In the genomic region with DNA sequence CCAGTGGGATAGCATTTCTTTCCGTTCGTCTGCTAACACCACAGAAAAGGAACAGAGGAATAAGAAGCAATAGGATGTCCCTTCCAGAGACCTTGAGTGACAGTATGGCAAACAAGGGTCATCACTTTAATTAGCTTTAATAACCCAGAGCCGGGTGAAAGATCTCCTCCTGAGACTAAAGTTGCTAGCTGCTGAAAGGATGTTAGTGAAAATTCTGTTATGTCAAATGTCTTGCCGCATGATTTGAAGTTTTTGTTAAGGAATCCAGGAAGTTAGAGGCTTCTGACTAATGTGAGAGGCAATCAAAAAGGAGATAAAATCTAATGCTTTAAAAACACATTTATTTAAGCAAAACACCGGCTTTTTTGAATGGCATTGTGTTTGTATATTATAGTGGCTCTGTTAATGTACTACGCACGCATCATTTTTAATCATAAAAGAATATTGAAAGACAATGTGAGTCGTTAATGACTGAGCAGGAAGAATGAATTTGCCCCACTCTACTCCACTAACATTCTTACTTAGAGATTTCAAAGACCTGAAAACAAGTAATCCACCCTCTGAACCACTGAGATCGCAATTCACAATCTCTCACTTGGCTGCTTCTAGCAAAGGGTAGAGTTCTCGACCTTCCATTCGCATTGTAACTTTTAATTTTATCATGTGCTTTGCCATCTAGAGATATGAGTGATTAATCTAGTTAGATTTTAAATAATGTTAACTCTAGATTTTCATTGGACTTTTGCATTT, we compare ENCODE assay signal across 21 cellular contexts.
DNase-seq lines count a peak whose midpoint lies in the region; ATAC-seq, FAIRE-seq and TF ChIP-seq lines count a peak whose summit lies in the region.
"Had no signal": no experiment of that assay in that cellular context is flagged by ENCODE, and none has a peak within 500 bp of the region (broad histone marks: within the 10 kb centered on the region; RNA-seq: fewer than 3 reads in every experiment).

No MANE protein-coding gene starts in this region.

- H3K18ac ChIP-seq in mesenchymal stem cell (ENCODE audit: low read depth in 1 of 2, low read length in 2 of 2), result no peak overlapping the region

- no peak overlapping the region for H4K91ac ChIP-seq in mesenchymal stem cell (ENCODE audit: low read length)

- H3K9ac ChIP-seq in HUES64 (ENCODE audit: low read depth, low read length) (no peak overlapping the region), mesenchymal stem cell (ENCODE audit: low read length) (no peak overlapping the region)

- H2AK5ac ChIP-seq in mesenchymal stem cell (ENCODE audit: low read length, severe bottlenecking), result no peak overlapping the region

- no peak overlapping the region for H3K4ac ChIP-seq in mesenchymal stem cell (ENCODE audit: low read depth in 1 of 2, low read length in 2 of 2)

- no peak for TF ChIP-seq POLR2A in body of pancreas (IDR thresholded peaks at IDR 0.05)

- H3K4me1 ChIP-seq in HUES64 (ENCODE audit: insufficient read depth, low read length), result peaks cover 31% of the 10 kb centered on the region
- no peaks in the 10 kb centered on the region for H3K4me1 ChIP-seq in mesenchymal stem cell (ENCODE audit: control insufficient read depth, insufficient read depth, low read depth, low read length)
- no peaks in the 10 kb centered on the region for H3K4me1 ChIP-seq in body of pancreas

- H3K27ac ChIP-seq in HUES64 (ENCODE audit: low read depth, low read length) (peak overlapping the region; percentile 11; the same call in 1 of the 2 replicates), mesenchymal stem cell (ENCODE audit: low read length, poor library complexity, severe bottlenecking) (no peak overlapping the region), body of pancreas (no peak overlapping the region)

- H3K23ac ChIP-seq in mesenchymal stem cell (ENCODE audit: low read length in 2 of 2), result no peak overlapping the region

- no peak overlapping the region for H3K14ac ChIP-seq in mesenchymal stem cell (ENCODE audit: low read length in 2 of 2)

- DNase-seq in bronchial epithelial cell (ENCODE audit: low read depth) (peak; percentile 3), mesenchymal stem cell (peak; percentile 33), renal cortical epithelial cell (ENCODE audit: low read depth) (peak; percentile 24), GM19239 (ENCODE audit: insufficient read length, low spot score) (no peak), body of pancreas (no peak), OCI-M2 (lab: John Stamatoyannopoulos, UW; ENCODE audit: unreplicated experiment) (no peak), SIG-M5 (lab: John Stamatoyannopoulos, UW) (no peak)
- DNase-seq: ACHN; Calu3; CD4-positive, CD25-positive, alpha-beta regulatory T cell; HCEC 1CT; KBM-7; NCI-H1048; NCI-H1694; NCI-H446 treated with DMSO at 0.1 percent for 48 hours; NCI-H82; SHP77 treated with DMSO at 0.1 percent for 48 hours had no signal

- no peak overlapping the region for H2BK5ac ChIP-seq in mesenchymal stem cell (ENCODE audit: low read depth, low read length, poor library complexity, severe bottlenecking)

- no peak overlapping the region for H2BK120ac ChIP-seq in mesenchymal stem cell (ENCODE audit: low read depth, low read length)

- no peak for TF ChIP-seq CTCF in bronchial epithelial cell (IDR thresholded peaks at IDR 0.05; ENCODE audit: insufficient read depth, low read length, severe bottlenecking)
- no peak for TF ChIP-seq CTCF in body of pancreas (IDR thresholded peaks at IDR 0.05)

- no peak overlapping the region for H3K4me3 ChIP-seq in HUES64 (ENCODE audit: low read length)
- no peak overlapping the region for H3K4me3 ChIP-seq in bronchial epithelial cell (ENCODE audit: low read depth, low read length)
- H3K4me3 ChIP-seq in mesenchymal stem cell (ENCODE audit: insufficient read depth in 1 of 2, low read depth in 1 of 2, low read length in 2 of 2), result no peak overlapping the region
- H3K4me3 ChIP-seq in body of pancreas, result no peak overlapping the region

- no peak for ATAC-seq in body of pancreas

- H2BK15ac ChIP-seq in mesenchymal stem cell (ENCODE audit: low read depth, poor library complexity, severe bottlenecking), result no peak overlapping the region

- H3K79me1 ChIP-seq in mesenchymal stem cell (replicated peaks; ENCODE audit: low read length, poor library complexity, severe bottlenecking), result no peaks in the 10 kb centered on the region

- H4K8ac ChIP-seq in mesenchymal stem cell (ENCODE audit: low read length), result no peak overlapping the region

- H2AFZ ChIP-seq in mesenchymal stem cell (ENCODE audit: low read depth, low read length), result no peak overlapping the region

- no peaks in the 10 kb centered on the region for H3K27me3 ChIP-seq in HUES64 (ENCODE audit: insufficient read depth, low read length)
- H3K27me3 ChIP-seq in bronchial epithelial cell (ENCODE audit: control insufficient read depth, insufficient read depth, low read length), result no peaks in the 10 kb centered on the region
- no peaks in the 10 kb centered on the region for H3K27me3 ChIP-seq in mesenchymal stem cell (ENCODE audit: control insufficient read depth in 1 of 2, insufficient read depth in 1 of 2, low read length in 2 of 2)
- H3K27me3 ChIP-seq in body of pancreas, result no peaks in the 10 kb centered on the region

- H3K9me3 ChIP-seq in HUES64 (ENCODE audit: insufficient read depth, low read depth, low read length), result no peaks in the 10 kb centered on the region
- no peaks in the 10 kb centered on the region for H3K9me3 ChIP-seq in mesenchymal stem cell (ENCODE audit: control insufficient read depth, low read length)
- no peaks in the 10 kb centered on the region for H3K9me3 ChIP-seq in body of pancreas

- WGBS in HUES64, result 36% methylated on average over 8 of the region's 11 CpGs
- WGBS in mesenchymal stem cell, result 38% methylated on average over 6 of the region's 11 CpGs
- WGBS in body of pancreas, 2 donors, result 32 to 34% methylated on average over 11 of the region's 11 CpGs

- intact Hi-C loops in body of pancreas (cut with DNase I), result no loop called here

- no peaks in the 10 kb centered on the region for H3K36me3 ChIP-seq in HUES64 (ENCODE audit: insufficient read depth, low read length)
- H3K36me3 ChIP-seq in bronchial epithelial cell (ENCODE audit: control insufficient read depth, insufficient read depth, low read length), result no peaks in the 10 kb centered on the region
- no peaks in the 10 kb centered on the region for H3K36me3 ChIP-seq in mesenchymal stem cell (ENCODE audit: control insufficient read depth in 1 of 2, insufficient read depth in 2 of 2, low read depth in 1 of 2, low read length in 2 of 2)
- H3K36me3 ChIP-seq in body of pancreas (replicated peaks in 1 of 2; ENCODE audit: insufficient read depth in 1 of 2, low read depth in 2 of 2), result no peaks in the 10 kb centered on the region

- no peak overlapping the region for H3K4me2 ChIP-seq in mesenchymal stem cell (ENCODE audit: low read length, poor library complexity, severe bottlenecking)

- H2BK12ac ChIP-seq in mesenchymal stem cell (ENCODE audit: low read length in 2 of 2), result no peak overlapping the region

- FAIRE-seq in bronchial epithelial cell (lab: Jason Lieb, UNC) (no peak), GM19239 (lab: Jason Lieb, UNC) (no peak)
- FAIRE-seq: GM18507, HTR-8/SVneo, RCC 7860 had no signal

Comparison
In these comparisons a context has a peak if more than half of its experiments do, and no peak if none do; other contexts are left out.
1. DNase-seq: peak in bronchial epithelial cell (single experiment), mesenchymal stem cell (single experiment) and renal cortical epithelial cell (single experiment); none in GM19239 (single experiment), body of pancreas (0 of 4), OCI-M2 (single experiment) and SIG-M5 (single experiment).